ENCODE assay signal across 1 cellular context in genomic region chr20:50635676-50636600, GRCh38.
TF ChIP-seq lines count a peak whose summit lies in the region.

No MANE protein-coding gene starts in this region.

TF ChIP-seq in HepG2, 621 proteins besides CTCF, POLR2A, EP300 and RAD21 (continued from another document and continues in another):
- TF ChIP-seq PRDM4 (CRISPR knock-in tag; IDR thresholded peaks at IDR 0.05; ENCODE audit: borderline replicate concordance) (no peak), ZNF207 (IDR thresholded peaks at IDR 0.05; ENCODE audit: borderline replicate concordance) (no peak), AKNA (CRISPR knock-in tag; IDR thresholded peaks at IDR 0.05; ENCODE audit: borderline replicate concordance) (no peak), DMAP1 (CRISPR knock-in tag; IDR thresholded peaks at IDR 0.05) (no peak), ARNT2 (CRISPR knock-in tag; IDR thresholded peaks at IDR 0.05; ENCODE audit: low read depth) (0 out of 2 replicates have a peak, but pooled peaks have one; percentile 27), TCF7 (IDR thresholded peaks at IDR 0.05; ENCODE audit: low read depth) (no peak), KAT8 (CRISPR knock-in tag; IDR thresholded peaks at IDR 0.05) (0 out of 2 replicates have a peak, but pooled peaks have one; percentile 40), ZNF350 (CRISPR knock-in tag; IDR thresholded peaks at IDR 0.05; ENCODE audit: borderline replicate concordance, low read depth) (peak; percentile 87), GATAD2A (CRISPR knock-in tag; IDR thresholded peaks at IDR 0.05) (peak; percentile 51; the same call in 1 of the 2 replicates), ZBTB42 (CRISPR knock-in tag; IDR thresholded peaks at IDR 0.05) (no peak), ERF (CRISPR knock-in tag; IDR thresholded peaks at IDR 0.05) (peak; percentile 41), ONECUT2 (CRISPR knock-in tag; IDR thresholded peaks at IDR 0.05) (no peak; the same call in 1 of the 2 replicates), THYN1 (CRISPR knock-in tag; IDR thresholded peaks at IDR 0.05; ENCODE audit: borderline replicate concordance, low read depth) (no peak), HNF4G (IDR thresholded peaks at IDR 0.05; ENCODE audit: borderline replicate concordance, low read depth, low read length) (no peak), HNF4G (CRISPR knock-in tag; IDR thresholded peaks at IDR 0.05; ENCODE audit: borderline replicate concordance, low read depth) (no peak), ZNF761 (CRISPR knock-in tag; conservative IDR thresholded peaks at IDR 0.05) (0 out of 2 replicates have a peak, but pooled peaks have one; percentile 81), ZNF660 (CRISPR knock-in tag; IDR thresholded peaks at IDR 0.05; ENCODE audit: borderline replicate concordance, low read depth) (no peak), ZNF562 (CRISPR knock-in tag; IDR thresholded peaks at IDR 0.05; ENCODE audit: borderline replicate concordance) (no peak), ZNF460 (CRISPR knock-in tag; IDR thresholded peaks at IDR 0.05; ENCODE audit: borderline replicate concordance) (no peak; the same call in 1 of the 2 replicates), RARA (CRISPR knock-in tag; IDR thresholded peaks at IDR 0.05) (no peak), NR1H2 (CRISPR knock-in tag; IDR thresholded peaks at IDR 0.05; ENCODE audit: borderline replicate concordance, low read depth) (no peak), POGK (CRISPR knock-in tag; conservative IDR thresholded peaks at IDR 0.05) (no peak; the same call in none of the 2 replicates), ZNF616 (CRISPR knock-in tag; IDR thresholded peaks at IDR 0.05; ENCODE audit: low read depth) (no peak), SP1 (IDR thresholded peaks at IDR 0.05) (no peak), SP1 (CRISPR knock-in tag; IDR thresholded peaks at IDR 0.05) (peak; percentile 57; the same call in 1 of the 2 replicates), KDM4B (CRISPR knock-in tag; IDR thresholded peaks at IDR 0.05) (no peak), CBX2 (IDR thresholded peaks at IDR 0.05; ENCODE audit: low read depth, low read length) (no peak), CBX2 (CRISPR knock-in tag; IDR thresholded peaks at IDR 0.05; ENCODE audit: low read depth) (0 out of 2 replicates have a peak, but pooled peaks have one; percentile 29), ZFX (CRISPR knock-in tag; IDR thresholded peaks at IDR 0.05; ENCODE audit: low read depth) (peak; percentile 86), NFIC (IDR thresholded peaks at IDR 0.05; ENCODE audit: low read length) (0 out of 2 replicates have a peak, but pooled peaks have one; percentile 75), ZNF441 (CRISPR knock-in tag; IDR thresholded peaks at IDR 0.05; ENCODE audit: borderline replicate concordance) (no peak), CAMTA2 (CRISPR knock-in tag; IDR thresholded peaks at IDR 0.05; ENCODE audit: borderline replicate concordance) (no peak), MTF2 (CRISPR knock-in tag; IDR thresholded peaks at IDR 0.05; ENCODE audit: borderline replicate concordance) (no peak), SRSF1 (optimal IDR thresholded peaks at IDR 0.05; ENCODE audit: low read depth, low read length) (peak; percentile 78), RERE (CRISPR knock-in tag; IDR thresholded peaks at IDR 0.05; ENCODE audit: low read depth) (no peak), PPARG (CRISPR knock-in tag; conservative IDR thresholded peaks at IDR 0.05) (no peak), MTERF4 (CRISPR knock-in tag; IDR thresholded peaks at IDR 0.05) (peak; percentile 81; the same call in 1 of the 2 replicates), SALL1 (CRISPR knock-in tag; IDR thresholded peaks at IDR 0.05) (peak; percentile 60; the same call in 1 of the 2 replicates), ZFY (CRISPR knock-in tag; IDR thresholded peaks at IDR 0.05) (peak; percentile 77), RFX1 (IDR thresholded peaks at IDR 0.05) (no peak), ZSCAN20 (CRISPR knock-in tag; IDR thresholded peaks at IDR 0.05; ENCODE audit: borderline replicate concordance) (no peak; the same call in 1 of the 2 replicates), ZNF18 (CRISPR knock-in tag; IDR thresholded peaks at IDR 0.05; ENCODE audit: insufficient replicate concordance) (peak; percentile 74), CEBPZ (IDR thresholded peaks at IDR 0.05; ENCODE audit: low read length) (no peak)
